Comparison of ENCODE assay signal across 1 cellular context in the genomic region with DNA sequence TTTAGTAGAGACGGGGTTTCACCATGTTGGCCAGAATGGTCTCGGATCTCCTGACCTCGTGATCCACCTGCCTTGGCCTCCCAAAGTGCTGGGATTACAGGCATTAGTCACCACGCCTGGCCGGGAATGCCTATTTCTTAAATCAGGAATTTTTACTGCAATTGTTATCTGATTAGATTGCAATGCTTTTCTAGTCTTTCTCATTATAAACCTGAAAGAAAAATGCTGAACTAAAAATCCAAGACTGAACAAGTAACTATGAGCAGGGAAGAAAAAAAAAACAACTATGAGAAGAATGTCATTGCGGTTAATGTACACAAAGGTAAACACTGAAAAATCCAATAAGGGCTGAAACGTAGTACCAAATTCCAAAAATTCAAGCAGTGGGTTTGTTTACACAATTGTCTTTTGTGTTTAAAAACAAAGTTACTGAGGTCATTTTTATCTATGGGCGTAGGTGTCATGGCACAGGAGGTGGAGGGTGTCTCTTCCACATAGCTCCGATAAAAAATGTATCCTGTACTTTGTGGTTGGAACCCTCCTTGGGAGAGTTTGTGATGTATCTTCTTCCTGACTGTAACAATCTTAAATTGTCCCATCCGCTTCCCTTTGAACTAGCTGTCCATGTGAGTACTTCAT.
TF ChIP-seq lines count a peak whose summit lies in the region.

No MANE protein-coding gene starts in this region.

TF ChIP-seq in H1, 55 proteins besides CTCF, POLR2A, EP300 and RAD21 (continued from another document):
- TF ChIP-seq EZH2 (IDR thresholded peaks at IDR 0.05; ENCODE audit: low read depth, low read length, severe bottlenecking), result no peak
- no peak for TF ChIP-seq SIX5 (IDR thresholded peaks at IDR 0.05; ENCODE audit: low read depth, low read length)
TF ChIP-seq in H1: peak in this region for 0.
